1 cellular context compared by ENCODE assay signal in genomic region chr5:54769072-54769471, GRCh38.
TF ChIP-seq lines count a peak whose summit lies in the region.

No MANE protein-coding gene starts in this region.

TF ChIP-seq in Ishikawa, 13 proteins besides CTCF, POLR2A, EP300 and RAD21 (continued from another document):
- no peak for TF ChIP-seq MAX (IDR thresholded peaks at IDR 0.05)
- TF ChIP-seq NFIC (IDR thresholded peaks at IDR 0.05): no peak
- no peak for TF ChIP-seq TCF12 (IDR thresholded peaks at IDR 0.05; ENCODE audit: low read depth)
- no peak for TF ChIP-seq USF1 (IDR thresholded peaks at IDR 0.05)
